14 cellular contexts compared by ENCODE assay signal in genomic region chr14:59454131-59454530, GRCh38. TPM values are rescaled to one million over a fixed set of nuclear protein-coding genes. Genes with fewer than 3 reads are reported as not detected.
DNase-seq lines count a peak whose midpoint lies in the region; ATAC-seq and TF ChIP-seq lines count a peak whose summit lies in the region.
"Had no signal": no experiment of that assay in that cellular context is flagged by ENCODE, and none has a peak within 500 bp of the region (broad histone marks: within the 10 kb centered on the region; RNA-seq: fewer than 3 reads in every experiment).

No MANE protein-coding gene starts in this region.

- H3K27me3 Mint-ChIP-seq in activated CD8-positive, alpha-beta T cell treated with anti-CD3 and anti-CD28 coated beads, Interleukin-2, amount 10 ng/mL, durations not matched to agents 7 days and 5 days (ENCODE audit: low read depth), result no peaks in the 10 kb centered on the region
- H3K27me3 Mint-ChIP-seq: effector memory CD8-positive, alpha-beta T cell had no signal

- no peak overlapping the region for H3K4me3 Mint-ChIP-seq in activated CD8-positive, alpha-beta T cell treated with anti-CD3 and anti-CD28 coated beads, Interleukin-2, amount 10 ng/mL, durations not matched to agents 7 days and 5 days
- H3K4me3 Mint-ChIP-seq: effector memory CD8-positive, alpha-beta T cell had no signal

- intact Hi-C loops in left ventricle myocardium inferior (cut with micrococcal nuclease) (no loop called here), tibial artery (cut with DNase I; ENCODE audit: low total_unique reads) (no loop called here)

- H3K4me1 ChIP-seq in left ventricle myocardium inferior (no peaks in the 10 kb centered on the region), tibial artery (peaks cover 0 to 18% (median 9%) of the 10 kb centered on the region in 4 donors)

- in situ Hi-C loops in astrocyte of the spinal cord (cut with HindIII; ENCODE audit: low sequenced_read_pairs), result no loop called here

- peaks cover 23% of the 10 kb centered on the region for H3K36me3 Mint-ChIP-seq in activated CD8-positive, alpha-beta T cell treated with anti-CD3 and anti-CD28 coated beads, Interleukin-2, amount 10 ng/mL, durations not matched to agents 7 days and 5 days (ENCODE audit: low read depth)

- no peak for ATAC-seq in activated CD8-positive, alpha-beta T cell treated with anti-CD3 and anti-CD28 coated beads, Interleukin-2, amount 10 ng/mL, durations not matched to agents 7 days and 5 days
- ATAC-seq: effector memory CD8-positive, alpha-beta T cell; HCT116 had no signal

- H3K4me1 Mint-ChIP-seq in activated CD8-positive, alpha-beta T cell treated with anti-CD3 and anti-CD28 coated beads, Interleukin-2, amount 10 ng/mL, durations not matched to agents 7 days and 5 days (ENCODE audit: low read depth), result no peaks in the 10 kb centered on the region

- POLR2A ChIA-PET in activated CD8-positive, alpha-beta T cell treated with anti-CD3 and anti-CD28 coated beads, Interleukin-2, amount 10 ng/mL, durations not matched to agents 7 days and 5 days (lab: Charles Lee), result no interaction called here

- peaks cover 4% of the 10 kb centered on the region for H3K9me3 ChIP-seq in left ventricle myocardium inferior (replicated peaks)
- no peaks in the 10 kb centered on the region for H3K9me3 ChIP-seq in tibial artery
- H3K9me3 ChIP-seq: ovary had no signal

- DNase-seq in HS-27A (ENCODE audit: low read depth) (peak; percentile 82), astrocyte of the spinal cord (ENCODE audit: low read depth, low spot score) (peak; percentile 85), left ventricle myocardium inferior (no peak), tibial artery (peak; percentile 49 to 81), SHP77 treated with DMSO at 0.1 percent for 48 hours (lab: John Stamatoyannopoulos, UW) (no peak)
- no peak for DNase-seq in activated CD8-positive, alpha-beta T cell treated with anti-CD3 and anti-CD28 coated beads, Interleukin-2, amount 10 ng/mL, durations not matched to agents 7 days and 5 days
- DNase-seq in stimulated activated CD4-positive, alpha-beta T cell treated with anti-CD3 and anti-CD28 coated beads, Interleukin-12 subunit alpha, Interleukin-12 subunit beta, amount 100 ng/mL, for 4 hours, result no peak
- DNase-seq: activated effector memory CD4-positive, alpha-beta T cell treated with anti-CD3 and anti-CD28 coated beads, Interleukin-2, amount 50 U/mL, for 16 hours; effector memory CD8-positive, alpha-beta T cell; islet precursor cell; NCI-H1417; ovary had no signal

- no peak overlapping the region for H3K27ac Mint-ChIP-seq in activated CD8-positive, alpha-beta T cell treated with anti-CD3 and anti-CD28 coated beads, Interleukin-2, amount 10 ng/mL, durations not matched to agents 7 days and 5 days
- H3K27ac Mint-ChIP-seq: effector memory CD8-positive, alpha-beta T cell had no signal

- H3K36me3 ChIP-seq in left ventricle myocardium inferior, result peaks cover 47% of the 10 kb centered on the region
- peaks cover 0 to 8% (median 7%) of the 10 kb centered on the region in 3 donors for H3K36me3 ChIP-seq in tibial artery
- H3K36me3 ChIP-seq: ovary had no signal

- no peaks in the 10 kb centered on the region for H3K9me3 Mint-ChIP-seq in activated CD8-positive, alpha-beta T cell treated with anti-CD3 and anti-CD28 coated beads, Interleukin-2, amount 10 ng/mL, durations not matched to agents 7 days and 5 days (ENCODE audit: insufficient read depth)
- H3K9me3 Mint-ChIP-seq: effector memory CD8-positive, alpha-beta T cell had no signal

- no peaks in the 10 kb centered on the region for H3K27me3 ChIP-seq in left ventricle myocardium inferior (ENCODE audit: low read depth)
- H3K27me3 ChIP-seq in tibial artery, result no peaks in the 10 kb centered on the region
- H3K27me3 ChIP-seq: ovary had no signal

- H3K27ac ChIP-seq in left ventricle myocardium inferior (replicated peaks) (peak overlapping the region; percentile 33), tibial artery (peak overlapping the region; percentile 57 to 79)
- H3K27ac ChIP-seq: ovary, VCaP had no signal

- H3K4me3 ChIP-seq in astrocyte of the spinal cord (ENCODE audit: low read depth, low read length) (no peak overlapping the region), left ventricle myocardium inferior (no peak overlapping the region), tibial artery (no peak overlapping the region)
- H3K4me3 ChIP-seq: ovary had no signal

- TF ChIP-seq CTCF in astrocyte of the spinal cord (IDR thresholded peaks at IDR 0.05; ENCODE audit: low read depth, low read length) (no peak), left ventricle myocardium inferior (IDR thresholded peaks at IDR 0.05; ENCODE audit: borderline replicate concordance) (no peak), tibial artery (IDR thresholded peaks at IDR 0.05) (no peak)

- CTCF ChIA-PET in activated CD8-positive, alpha-beta T cell treated with anti-CD3 and anti-CD28 coated beads, Interleukin-2, amount 10 ng/mL, durations not matched to agents 7 days and 5 days (lab: Charles Lee), result no interaction called here

RNA-seq across cellular contexts. Expression of gene GPR135, which starts 11.0 kb away (rescaled TPM):
- total RNA-seq in left ventricle myocardium inferior, result 2.2 TPM
- total RNA-seq in activated CD8-positive, alpha-beta T cell treated with anti-CD3 and anti-CD28 coated beads, Interleukin-2, amount 10 ng/mL, durations not matched to agents 7 days and 5 days, result 1 to 10 TPM; 1.5 to 1.8 TPM

RNA-seq across cellular contexts. Expression of gene L3HYPDH, which starts 30.1 kb away (rescaled TPM):
- 9.1 TPM for total RNA-seq in left ventricle myocardium inferior
- 10 to 100 TPM; 17.6 to 17.7 TPM for total RNA-seq in activated CD8-positive, alpha-beta T cell treated with anti-CD3 and anti-CD28 coated beads, Interleukin-2, amount 10 ng/mL, durations not matched to agents 7 days and 5 days

RNA-seq across cellular contexts. Expression of gene JKAMP, which starts 30.2 kb away (rescaled TPM):
- 23.5 TPM for total RNA-seq in left ventricle myocardium inferior
- total RNA-seq in activated CD8-positive, alpha-beta T cell treated with anti-CD3 and anti-CD28 coated beads, Interleukin-2, amount 10 ng/mL, durations not matched to agents 7 days and 5 days, result 10 to 100 TPM; 24.4 to 28.6 TPM

Comparison
In these comparisons a context has a peak if more than half of its experiments do, and no peak if none do; other contexts are left out.
1. DNase-seq: peak in HS-27A (single experiment), astrocyte of the spinal cord (single experiment) and tibial artery (2 of 2); none in left ventricle myocardium inferior (single experiment), SHP77 treated with DMSO at 0.1 percent for 48 hours (single experiment), activated CD8-positive, alpha-beta T cell treated with anti-CD3 and anti-CD28 coated beads, Interleukin-2, amount 10 ng/mL, durations not matched to agents 7 days and 5 days (single experiment) and stimulated activated CD4-positive, alpha-beta T cell treated with anti-CD3 and anti-CD28 coated beads, Interleukin-12 subunit alpha, Interleukin-12 subunit beta, amount 100 ng/mL, for 4 hours (single experiment).